In genomic region chr11:65295571-65296338, GRCh38 we compare ENCODE assay signal across 18 cellular contexts. TPM values are rescaled to one million over a fixed set of nuclear protein-coding genes. Genes with fewer than 3 reads are reported as not detected.
A peak's percentile ranks its signal among the peaks of the same experiment; 100 is the strongest.
DNase-seq lines count a peak whose midpoint lies in the region; ATAC-seq and TF ChIP-seq lines count a peak whose summit lies in the region.
"Had no signal": no experiment of that assay in that cellular context is flagged by ENCODE, and none has a peak within 500 bp of the region (broad histone marks: within the 10 kb centered on the region; RNA-seq: fewer than 3 reads in every experiment).

No MANE protein-coding gene starts in this region.

- H3K4me3 ChIP-seq in left ventricle myocardium inferior, result no peak overlapping the region
- H3K4me3 ChIP-seq in hepatocyte, result no peak overlapping the region
- no peak overlapping the region for H3K4me3 ChIP-seq in prostate gland
- no peak overlapping the region for H3K4me3 ChIP-seq in urinary bladder (ENCODE audit: low read depth, low read length)
- no peak overlapping the region for H3K4me3 ChIP-seq in CD8-positive, alpha-beta T cell (ENCODE audit: low read depth, low read length)
- H3K4me3 ChIP-seq: ascending aorta, SJCRH30, smooth muscle cell had no signal

- H2AFZ ChIP-seq in hepatocyte, result no peak overlapping the region
- H2AFZ ChIP-seq: parathyroid adenoma had no signal

- H3K9me3 ChIP-seq in left ventricle myocardium inferior (replicated peaks) (no peaks in the 10 kb centered on the region), hepatocyte (ENCODE audit: low read depth) (no peaks in the 10 kb centered on the region), prostate gland (no peaks in the 10 kb centered on the region)
- no peaks in the 10 kb centered on the region for H3K9me3 ChIP-seq in CD8-positive, alpha-beta T cell (ENCODE audit: low read length)
- H3K9me3 ChIP-seq: ascending aorta, SJCRH30 had no signal

- no peak overlapping the region for H3K27ac Mint-ChIP-seq in CD8-positive, alpha-beta T cell
- H3K27ac Mint-ChIP-seq: T-helper 2 cell treated with Interferon-gamma antibody and Interleukin-4, amounts not matched to agents 5 μg/mL and 100 μg/mL, for 36 hours had no signal

- no peak for TF ChIP-seq POLR2A in prostate gland (IDR thresholded peaks at IDR 0.05)

- 87% methylated on average over 11 of the region's 11 CpGs for WGBS in hepatocyte (ENCODE audit: low lambda C conversion rate, missing lambda C conversion rate)
- WGBS in prostate gland, result 85% methylated on average over 10 of the region's 11 CpGs
- WGBS in urinary bladder, result 80% methylated on average over 11 of the region's 11 CpGs

- H4K20me1 ChIP-seq in hepatocyte (ENCODE audit: insufficient read depth, poor library complexity, severe bottlenecking), result no peaks in the 10 kb centered on the region

- no peaks in the 10 kb centered on the region for H3K36me3 ChIP-seq in left ventricle myocardium inferior
- H3K36me3 ChIP-seq in hepatocyte (replicated peaks; ENCODE audit: insufficient read depth, low read depth), result no peaks in the 10 kb centered on the region
- H3K36me3 ChIP-seq in prostate gland, result no peaks in the 10 kb centered on the region
- no peaks in the 10 kb centered on the region for H3K36me3 ChIP-seq in urinary bladder (ENCODE audit: insufficient read depth)
- peaks cover 28% of the 10 kb centered on the region for H3K36me3 ChIP-seq in CD8-positive, alpha-beta T cell (ENCODE audit: insufficient read depth, low read length)

- H3K4me3 Mint-ChIP-seq in CD8-positive, alpha-beta T cell, result no peak overlapping the region
- H3K4me3 Mint-ChIP-seq: CD4-positive, CD25-positive, alpha-beta regulatory T cell; T-helper 2 cell treated with Interferon-gamma antibody and Interleukin-4, amounts not matched to agents 5 μg/mL and 100 μg/mL, for 36 hours had no signal

- no peaks in the 10 kb centered on the region for H3K27me3 Mint-ChIP-seq in CD8-positive, alpha-beta T cell (ENCODE audit: low read depth)
- H3K27me3 Mint-ChIP-seq: CD4-positive, CD25-positive, alpha-beta regulatory T cell had no signal

- CTCF ChIA-PET in CD8-positive, alpha-beta T cell (lab: Charles Lee), result interaction anchor here (0.5 to 1.5 kb wide), 4 partner anchors 21 to 471 kb away, joined by 3 to 4 read pairs (median 3); no protein-coding TSS in a partner anchor

- H3K4me1 Mint-ChIP-seq in CD8-positive, alpha-beta T cell (ENCODE audit: low read depth), result no peaks in the 10 kb centered on the region
- H3K4me1 Mint-ChIP-seq: CD4-positive, CD25-positive, alpha-beta regulatory T cell had no signal

- no peak for DNase-seq in left ventricle myocardium inferior
- DNase-seq in left ventricle myocardium superior, result no peak
- no peak for DNase-seq in hepatocyte (ENCODE audit: low spot score)
- DNase-seq in prostate gland (ENCODE audit: low spot score), result no peak
- DNase-seq in CD8-positive, alpha-beta T cell, result no peak
- DNase-seq in activated CD4-positive, alpha-beta T cell treated with anti-CD3 and anti-CD28 coated beads for 48 hours, result no peak
- no peak for DNase-seq in amygdala (lab: John Stamatoyannopoulos, UW)
- DNase-seq: activated naive CD4-positive, alpha-beta T cell treated with Interleukin-2 at 50 U/mL for 16 hours; CD4-positive, CD25-positive, alpha-beta regulatory T cell; cortex of kidney; DMS53; NCI-H1930; SJCRH30 had no signal

- no peaks in the 10 kb centered on the region for H3K79me2 ChIP-seq in hepatocyte
- H3K79me2 ChIP-seq: parathyroid adenoma had no signal

- H3K4me1 ChIP-seq in left ventricle myocardium inferior, result peaks cover 88% of the 10 kb centered on the region
- peaks cover 37% of the 10 kb centered on the region for H3K4me1 ChIP-seq in hepatocyte (ENCODE audit: insufficient read depth)
- peaks cover 2% of the 10 kb centered on the region for H3K4me1 ChIP-seq in prostate gland (replicated peaks)
- H3K4me1 ChIP-seq in urinary bladder (ENCODE audit: insufficient read depth), result peaks cover 5% of the 10 kb centered on the region
- H3K4me1 ChIP-seq in CD8-positive, alpha-beta T cell (ENCODE audit: insufficient read depth, low read length), result no peaks in the 10 kb centered on the region
- H3K4me1 ChIP-seq: parathyroid adenoma had no signal

- H3K27ac ChIP-seq in left ventricle myocardium inferior (replicated peaks), result peak overlapping the region; percentile 90
- H3K27ac ChIP-seq in hepatocyte, result peak overlapping the region; percentile 21
- H3K27ac ChIP-seq in prostate gland, result peak overlapping the region; percentile 24 to 48
- H3K27ac ChIP-seq in urinary bladder (ENCODE audit: low read depth), result peak overlapping the region; percentile 82
- no peak overlapping the region for H3K27ac ChIP-seq in CD8-positive, alpha-beta T cell (ENCODE audit: low read depth, low read length)
- H3K27ac ChIP-seq: ascending aorta, parathyroid adenoma, SJCRH30 had no signal

- POLR2A ChIA-PET in CD8-positive, alpha-beta T cell (lab: Charles Lee), result no interaction called here

- peaks cover 69% of the 10 kb centered on the region for H3K36me3 Mint-ChIP-seq in CD8-positive, alpha-beta T cell

- intact Hi-C loops in left ventricle myocardium inferior (cut with micrococcal nuclease), result no loop called here
- intact Hi-C loops in left ventricle myocardium superior (cut with micrococcal nuclease), result no loop called here
- intact Hi-C loops in prostate gland (cut with DNase I), result no loop called here
- intact Hi-C loops in CD8-positive, alpha-beta T cell (cut with DNase I, micrococcal nuclease), result no loop called here

- TF ChIP-seq CTCF in left ventricle myocardium inferior (IDR thresholded peaks at IDR 0.05; ENCODE audit: borderline replicate concordance), result no peak
- no peak for TF ChIP-seq CTCF in hepatocyte (IDR thresholded peaks at IDR 0.05; ENCODE audit: poor library complexity)
- no peak for TF ChIP-seq CTCF in prostate gland (IDR thresholded peaks at IDR 0.05)
- no peak for TF ChIP-seq CTCF in CD8-positive, alpha-beta T cell (IDR thresholded peaks at IDR 0.05)

- no peak for ATAC-seq in left ventricle myocardium superior
- ATAC-seq in CD8-positive, alpha-beta T cell, result no peak

- no peaks in the 10 kb centered on the region for H3K9me2 ChIP-seq in hepatocyte (replicated peaks; ENCODE audit: insufficient read depth)

- no peaks in the 10 kb centered on the region for H3K9me3 Mint-ChIP-seq in CD8-positive, alpha-beta T cell
- H3K9me3 Mint-ChIP-seq: T-helper 2 cell treated with Interferon-gamma antibody and Interleukin-4, amounts not matched to agents 5 μg/mL and 100 μg/mL, for 36 hours had no signal

- H3K27me3 ChIP-seq in left ventricle myocardium inferior (ENCODE audit: low read depth), result no peaks in the 10 kb centered on the region
- H3K27me3 ChIP-seq in hepatocyte, result no peaks in the 10 kb centered on the region
- no peaks in the 10 kb centered on the region for H3K27me3 ChIP-seq in prostate gland (replicated peaks; ENCODE audit: insufficient read depth)
- no peaks in the 10 kb centered on the region for H3K27me3 ChIP-seq in CD8-positive, alpha-beta T cell (ENCODE audit: insufficient read depth, low read length)
- H3K27me3 ChIP-seq: ascending aorta, SJCRH30 had no signal

- H3K4me2 ChIP-seq in hepatocyte, result no peak overlapping the region
- H3K4me2 ChIP-seq: smooth muscle cell had no signal

RNA-seq across cellular contexts. Expression of gene CDC42EP2, which starts 18.9 kb away (rescaled TPM):
- total RNA-seq in left ventricle myocardium inferior, result 11.3 TPM
- total RNA-seq in left ventricle myocardium superior, result 13.0 TPM
- total RNA-seq in hepatocyte, result 19.5 and 21.7 TPM in 2 replicates
- polyA plus RNA-seq in hepatocyte, result 31.2 and 35.0 TPM in 2 replicates
- 1 to 10 TPM; 7.7 to 8.7 TPM for total RNA-seq in prostate gland
- total RNA-seq in urinary bladder, result 17.6 TPM
- 30.1 TPM for polyA plus RNA-seq in urinary bladder
- under 1 TPM; 0.67 to 0.76 TPM for total RNA-seq in CD8-positive, alpha-beta T cell
- polyA plus RNA-seq: CD4-positive, CD25-positive, alpha-beta regulatory T cell had no signal

RNA-seq across cellular contexts. Expression of gene POLA2, which starts 34.0 kb away (rescaled TPM):
- 3.8 TPM for total RNA-seq in left ventricle myocardium inferior
- 3.5 TPM for total RNA-seq in left ventricle myocardium superior
- 2.5 and 4.1 TPM in 2 replicates for total RNA-seq in hepatocyte
- polyA plus RNA-seq in hepatocyte, result 5.0 and 8.0 TPM in 2 replicates
- total RNA-seq in prostate gland, result 10 to 100 TPM; 21.6 to 25.9 TPM
- 10.3 TPM for total RNA-seq in urinary bladder
- 10.7 TPM for polyA plus RNA-seq in urinary bladder
- 1 to 10 TPM; 8.5 to 9.3 TPM for total RNA-seq in CD8-positive, alpha-beta T cell

RNA-seq across cellular contexts. Expression of gene DPF2, which starts 37.9 kb away (rescaled TPM):
- total RNA-seq in left ventricle myocardium inferior, result 40.6 TPM
- total RNA-seq in left ventricle myocardium superior, result 53.9 TPM
- 26.8 and 28.4 TPM in 2 replicates for total RNA-seq in hepatocyte
- 50.0 and 51.6 TPM in 2 replicates for polyA plus RNA-seq in hepatocyte
- total RNA-seq in prostate gland, result 10 to 100 TPM; 39.3 to 74.1 TPM
- total RNA-seq in urinary bladder, result 29.3 TPM
- 55.2 TPM for polyA plus RNA-seq in urinary bladder
- 10 to 100 TPM; 71.4 to 71.5 TPM for total RNA-seq in CD8-positive, alpha-beta T cell

RNA-seq across cellular contexts. Expression of gene TIGD3, which starts 58.8 kb away (rescaled TPM):
- total RNA-seq in left ventricle myocardium inferior (0.44 TPM), left ventricle myocardium superior (0.97 TPM), hepatocyte (1.7 and 1.8 TPM in 2 replicates), prostate gland (1 to 10 TPM in 1 of 2 donors, under 1 TPM in 1; 0.27 to 4.7 TPM), urinary bladder (0.11 TPM)
- polyA plus RNA-seq in hepatocyte (1.6 and 2.0 TPM in 2 replicates), urinary bladder (0.16 TPM)
- total RNA-seq in CD8-positive, alpha-beta T cell, result under 1 TPM; 0.35 to 0.75 TPM
- total RNA-seq: ascending aorta had no signal
- polyA plus RNA-seq: smooth muscle cell had no signal
